Comparison of ENCODE assay signal across 16 cellular contexts in genomic region chr6:5520796-5521195, GRCh38.
DNase-seq lines count a peak whose midpoint lies in the region; ATAC-seq and TF ChIP-seq lines count a peak whose summit lies in the region.
"Had no signal": no experiment of that assay in that cellular context is flagged by ENCODE, and none has a peak within 500 bp of the region (broad histone marks: within the 10 kb centered on the region; RNA-seq: fewer than 3 reads in every experiment).

No MANE protein-coding gene starts in this region.

- no peaks in the 10 kb centered on the region for H3F3A ChIP-seq in Loucy (ENCODE audit: low read depth)

- no peaks in the 10 kb centered on the region for H3K9me3 Mint-ChIP-seq in natural killer cell
- H3K9me3 Mint-ChIP-seq in natural killer cell treated with Interleukin-12 subunit alpha and Interleukin-12 subunit beta and Interleukin-15 and Interleukin-18, amount 100 ng/mL, for 72 hours: no peaks in the 10 kb centered on the region
- H3K9me3 Mint-ChIP-seq: CD4-positive, alpha-beta T cell had no signal

- H3K36me3 Mint-ChIP-seq in natural killer cell: no peaks in the 10 kb centered on the region
- H3K36me3 Mint-ChIP-seq in natural killer cell treated with Interleukin-12 subunit alpha and Interleukin-12 subunit beta and Interleukin-15 and Interleukin-18, amount 100 ng/mL, for 72 hours: no peaks in the 10 kb centered on the region

- no peaks in the 10 kb centered on the region for H3K9me3 ChIP-seq in Loucy (ENCODE audit: insufficient read depth, low read depth, low read length)
- H3K9me3 ChIP-seq in effector memory CD4-positive, alpha-beta T cell (ENCODE audit: control insufficient read depth, low read length): no peaks in the 10 kb centered on the region
- no peaks in the 10 kb centered on the region for H3K9me3 ChIP-seq in transverse colon
- H3K9me3 ChIP-seq: BE2C, HAP-1 had no signal

- no peaks in the 10 kb centered on the region for H3K79me2 ChIP-seq in Loucy (ENCODE audit: insufficient read depth, low read length)

- H3K4me1 ChIP-seq in Loucy (ENCODE audit: insufficient read depth, low read length, poor library complexity, severe bottlenecking) (peaks cover 46% of the 10 kb centered on the region), transverse colon (no peaks in the 10 kb centered on the region)
- H3K4me1 ChIP-seq in effector memory CD4-positive, alpha-beta T cell (ENCODE audit: control insufficient read depth, insufficient read depth, low read length, poor library complexity, severe bottlenecking): peaks cover 28% of the 10 kb centered on the region
- H3K4me1 ChIP-seq: HAP-1 had no signal

- H3K36me3 ChIP-seq in Loucy (ENCODE audit: insufficient read depth, low read length) (no peaks in the 10 kb centered on the region), H7 (replicated peaks; ENCODE audit: control insufficient read depth, insufficient read depth, low read length) (no peaks in the 10 kb centered on the region), transverse colon (no peaks in the 10 kb centered on the region)
- H3K36me3 ChIP-seq in effector memory CD4-positive, alpha-beta T cell (ENCODE audit: control insufficient read depth, insufficient read depth, low read length): no peaks in the 10 kb centered on the region
- H3K36me3 ChIP-seq: BE2C, HAP-1 had no signal

- TF ChIP-seq POLR2A in transverse colon (IDR thresholded peaks at IDR 0.05): no peak

- DNase-seq in natural killer cell: no peak
- no peak for DNase-seq in natural killer cell treated with Interleukin-12 subunit alpha and Interleukin-12 subunit beta and Interleukin-15 and Interleukin-18, amount 100 ng/mL, for 72 hours (ENCODE audit: low spot score)
- DNase-seq in effector memory CD4-positive, alpha-beta T cell: no peak
- no peak for DNase-seq in H7
- DNase-seq in transverse colon: no peak
- DNase-seq: ACHN; BE2C; C1 segment of cervical spinal cord; CD4-positive, alpha-beta T cell; DMS153; DMS79; GF-D8 had no signal

- peak overlapping the region; percentile 9 for H3K27ac ChIP-seq in effector memory CD4-positive, alpha-beta T cell (ENCODE audit: insufficient read depth, low read length, poor library complexity, severe bottlenecking)
- H3K27ac ChIP-seq in transverse colon: no peak overlapping the region
- H3K27ac ChIP-seq: HL-60 had no signal

- H3K27ac Mint-ChIP-seq in natural killer cell: peak overlapping the region; percentile 83 to 89
- H3K27ac Mint-ChIP-seq in natural killer cell treated with Interleukin-12 subunit alpha and Interleukin-12 subunit beta and Interleukin-15 and Interleukin-18, amount 100 ng/mL, for 72 hours: no peak overlapping the region

- no peak overlapping the region for H3K4me3 Mint-ChIP-seq in natural killer cell
- no peak overlapping the region for H3K4me3 Mint-ChIP-seq in natural killer cell treated with Interleukin-12 subunit alpha and Interleukin-12 subunit beta and Interleukin-15 and Interleukin-18, amount 100 ng/mL, for 72 hours
- H3K4me3 Mint-ChIP-seq: CD4-positive, alpha-beta T cell had no signal

- WGBS in transverse colon (ENCODE audit: low coverage in 1 of 2), 2 donors: 85 to 89% methylated on average over 2 of the region's 2 CpGs

- H3K9me2 ChIP-seq in Loucy (replicated peaks; ENCODE audit: low read depth, low read length): no peaks in the 10 kb centered on the region

- H3K27me3 ChIP-seq in Loucy (ENCODE audit: insufficient read depth, low read length, poor library complexity, severe bottlenecking): no peaks in the 10 kb centered on the region
- no peaks in the 10 kb centered on the region for H3K27me3 ChIP-seq in effector memory CD4-positive, alpha-beta T cell (replicated peaks; ENCODE audit: control insufficient read depth, insufficient read depth, low read length, poor library complexity, severe bottlenecking)
- H3K27me3 ChIP-seq in H7 (ENCODE audit: control insufficient read depth, insufficient read depth, low read length): no peaks in the 10 kb centered on the region
- no peaks in the 10 kb centered on the region for H3K27me3 ChIP-seq in transverse colon
- H3K27me3 ChIP-seq: BE2C had no signal

- H2AFZ ChIP-seq in Loucy (ENCODE audit: low read length): no peak overlapping the region

- TF ChIP-seq CTCF in natural killer cell (IDR thresholded peaks at IDR 0.05) (no peak), Loucy (conservative IDR thresholded peaks at IDR 0.05; ENCODE audit: low read length) (no peak), transverse colon (IDR thresholded peaks at IDR 0.05) (no peak)

- H4K20me1 ChIP-seq in Loucy (ENCODE audit: insufficient read depth, low read length, poor library complexity, severe bottlenecking): no peaks in the 10 kb centered on the region

- peak overlapping the region; percentile 37 for H3K4me2 ChIP-seq in Loucy (ENCODE audit: low read depth, low read length, poor library complexity, severe bottlenecking)

- H3K27me3 Mint-ChIP-seq in natural killer cell (ENCODE audit: low read depth in 2 of 2): no peaks in the 10 kb centered on the region
- no peaks in the 10 kb centered on the region for H3K27me3 Mint-ChIP-seq in natural killer cell treated with Interleukin-12 subunit alpha and Interleukin-12 subunit beta and Interleukin-15 and Interleukin-18, amount 100 ng/mL, for 72 hours
- H3K27me3 Mint-ChIP-seq: CD4-positive, alpha-beta T cell had no signal

- H3K4me3 ChIP-seq in Loucy (ENCODE audit: low read length, poor library complexity, severe bottlenecking) (no peak overlapping the region), H7 (ENCODE audit: insufficient read depth, low read depth, low read length) (no peak overlapping the region), transverse colon (no peak overlapping the region)
- H3K4me3 ChIP-seq in effector memory CD4-positive, alpha-beta T cell (ENCODE audit: insufficient read depth, low read depth, low read length, poor library complexity, severe bottlenecking): no peak overlapping the region
- H3K4me3 ChIP-seq: HAP-1 had no signal

- H3K9ac ChIP-seq in Loucy (ENCODE audit: low read depth, low read length, poor library complexity, severe bottlenecking): no peak overlapping the region

- intact Hi-C loops in natural killer cell (cut with micrococcal nuclease): loop anchor here (1.0 kb wide), 1 partner anchor 49 kb away; no protein-coding TSS in a partner anchor
- intact Hi-C loops in transverse colon (cut with DNase I; ENCODE audit: low total_unique reads): no loop called here

- ATAC-seq in natural killer cell (no peak), HG02884 (IDR thresholded peaks at IDR 0.05; ENCODE audit: unreplicated experiment) (no peak)
- no peak for ATAC-seq in natural killer cell treated with Interleukin-12 subunit alpha and Interleukin-12 subunit beta and Interleukin-15 and Interleukin-18, amount 100 ng/mL, for 72 hours

- in situ Hi-C loops in transverse colon (cut with MboI; ENCODE audit: low pct_ligation_motif_present in 1 of 4, low pct_unique_long_range_greater_than_20kb in 1 of 4, low sequenced_read_pairs in 3 of 4): no loop called here

- no peak for TF ChIP-seq EP300 in transverse colon (IDR thresholded peaks at IDR 0.05; ENCODE audit: low read depth)

- H3K4me1 Mint-ChIP-seq in natural killer cell: peaks cover 72 to 76% of the 10 kb centered on the region in 2 donors
- peaks cover 51 to 54% of the 10 kb centered on the region in 2 donors for H3K4me1 Mint-ChIP-seq in natural killer cell treated with Interleukin-12 subunit alpha and Interleukin-12 subunit beta and Interleukin-15 and Interleukin-18, amount 100 ng/mL, for 72 hours (ENCODE audit: low read depth in 2 of 2)

Comparison
In these comparisons a context has a peak if more than half of its experiments do, and no peak if none do; other contexts are left out.
1. H3K27ac Mint-ChIP-seq: peak in natural killer cell (2 of 2); none in natural killer cell treated with Interleukin-12 subunit alpha and Interleukin-12 subunit beta and Interleukin-15 and Interleukin-18, amount 100 ng/mL, for 72 hours (0 of 2).